Comparison of ENCODE assay signal across 1 cellular context in the genomic region with DNA sequence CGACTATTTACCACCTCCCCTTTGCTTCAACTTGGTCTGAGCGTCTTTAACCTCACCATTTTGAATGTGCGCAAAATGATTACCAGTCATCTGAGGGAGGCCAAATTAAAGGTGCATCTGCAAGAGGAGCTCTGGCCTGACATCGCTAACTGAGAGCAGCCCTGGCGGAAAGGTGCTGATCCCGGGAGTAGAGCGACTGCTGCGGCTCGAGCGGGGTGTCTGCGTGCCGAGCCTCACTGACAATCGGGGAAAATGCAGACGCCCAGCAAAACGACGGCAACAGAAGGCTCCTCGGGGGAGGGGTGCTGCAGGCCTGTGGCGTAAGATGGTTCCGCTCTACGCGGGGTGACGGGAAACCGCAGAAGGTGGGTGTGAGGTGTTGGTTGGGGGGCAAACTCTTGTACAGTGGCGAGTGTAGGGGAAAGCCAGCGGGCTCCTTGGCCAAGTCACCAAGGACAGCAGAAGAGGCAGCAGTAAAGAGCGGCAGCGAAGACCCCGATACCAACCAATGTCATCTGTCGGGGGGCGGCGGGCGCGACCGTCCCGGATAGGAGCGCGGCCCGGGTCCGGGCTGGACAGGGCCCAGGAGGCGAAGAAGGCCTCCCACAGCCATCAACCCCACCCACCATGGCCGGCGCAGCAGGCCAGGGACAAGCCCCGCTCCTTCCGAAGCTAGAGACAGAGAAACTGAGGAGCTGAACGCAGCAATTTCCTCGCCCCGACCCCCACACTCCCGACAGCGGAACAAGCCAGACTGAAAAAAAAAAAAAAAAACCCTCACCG.
TF ChIP-seq lines count a peak whose summit lies in the region.

No MANE protein-coding gene starts in this region.

TF ChIP-seq in HepG2, 621 proteins besides CTCF, POLR2A, EP300 and RAD21 (continued from another document and continues in another):
- TF ChIP-seq ARNT2 (CRISPR knock-in tag; IDR thresholded peaks at IDR 0.05; ENCODE audit: low read depth) (no peak), GATA4 (IDR thresholded peaks at IDR 0.05; ENCODE audit: borderline replicate concordance, low read depth) (no peak), GLI4 (CRISPR knock-in tag; IDR thresholded peaks at IDR 0.05; ENCODE audit: borderline replicate concordance) (no peak), TEAD3 (CRISPR knock-in tag; optimal IDR thresholded peaks at IDR 0.05; ENCODE audit: borderline replicate concordance) (peak; percentile 19), DMAP1 (CRISPR knock-in tag; IDR thresholded peaks at IDR 0.05) (peak; percentile 17; the same call in 1 of the 2 replicates), POGZ (CRISPR knock-in tag; IDR thresholded peaks at IDR 0.05) (no peak), AKAP8 (CRISPR knock-in tag; IDR thresholded peaks at IDR 0.05) (no peak), ZNF101 (CRISPR knock-in tag; IDR thresholded peaks at IDR 0.05; ENCODE audit: borderline replicate concordance, low read depth) (0 out of 2 replicates have a peak, but pooled peaks have one; percentile 39), ZNF253 (CRISPR knock-in tag; IDR thresholded peaks at IDR 0.05; ENCODE audit: borderline replicate concordance) (no peak), SP5 (CRISPR knock-in tag; IDR thresholded peaks at IDR 0.05; ENCODE audit: borderline replicate concordance, low read depth) (no peak), ZMYM2 (CRISPR knock-in tag; IDR thresholded peaks at IDR 0.05) (peak; percentile 45; the same call in 1 of the 2 replicates), RCOR2 (CRISPR knock-in tag; IDR thresholded peaks at IDR 0.05) (no peak), ZNF430 (CRISPR knock-in tag; IDR thresholded peaks at IDR 0.05) (peak; percentile 69; the same call in 1 of the 2 replicates), ONECUT2 (CRISPR knock-in tag; IDR thresholded peaks at IDR 0.05) (no peak), ZNF431 (CRISPR knock-in tag; IDR thresholded peaks at IDR 0.05; ENCODE audit: borderline replicate concordance, low read depth) (no peak), GPN1 (CRISPR knock-in tag; IDR thresholded peaks at IDR 0.05; ENCODE audit: borderline replicate concordance) (no peak), ZNF790 (CRISPR knock-in tag; IDR thresholded peaks at IDR 0.05; ENCODE audit: borderline replicate concordance) (no peak), FOSL2 (CRISPR knock-in tag; IDR thresholded peaks at IDR 0.05) (no peak)
- TF ChIP-seq, protein P1, sequence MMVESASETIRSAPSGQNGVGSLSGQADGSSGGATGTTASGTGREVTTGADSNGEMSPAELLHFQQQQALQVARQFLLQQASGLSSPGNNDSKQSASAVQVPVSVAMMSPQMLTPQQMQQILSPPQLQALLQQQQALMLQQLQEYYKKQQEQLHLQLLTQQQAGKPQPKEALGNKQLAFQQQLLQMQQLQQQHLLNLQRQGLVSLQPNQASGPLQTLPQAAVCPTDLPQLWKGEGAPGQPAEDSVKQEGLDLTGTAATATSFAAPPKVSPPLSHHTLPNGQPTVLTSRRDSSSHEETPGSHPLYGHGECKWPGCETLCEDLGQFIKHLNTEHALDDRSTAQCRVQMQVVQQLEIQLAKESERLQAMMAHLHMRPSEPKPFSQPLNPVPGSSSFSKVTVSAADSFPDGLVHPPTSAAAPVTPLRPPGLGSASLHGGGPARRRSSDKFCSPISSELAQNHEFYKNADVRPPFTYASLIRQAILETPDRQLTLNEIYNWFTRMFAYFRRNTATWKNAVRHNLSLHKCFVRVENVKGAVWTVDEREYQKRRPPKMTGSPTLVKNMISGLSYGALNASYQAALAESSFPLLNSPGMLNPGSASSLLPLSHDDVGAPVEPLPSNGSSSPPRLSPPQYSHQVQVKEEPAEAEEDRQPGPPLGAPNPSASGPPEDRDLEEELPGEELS (CRISPR knock-in tag; IDR thresholded peaks at IDR 0.05): no peak
- TF ChIP-seq, protein P2, sequence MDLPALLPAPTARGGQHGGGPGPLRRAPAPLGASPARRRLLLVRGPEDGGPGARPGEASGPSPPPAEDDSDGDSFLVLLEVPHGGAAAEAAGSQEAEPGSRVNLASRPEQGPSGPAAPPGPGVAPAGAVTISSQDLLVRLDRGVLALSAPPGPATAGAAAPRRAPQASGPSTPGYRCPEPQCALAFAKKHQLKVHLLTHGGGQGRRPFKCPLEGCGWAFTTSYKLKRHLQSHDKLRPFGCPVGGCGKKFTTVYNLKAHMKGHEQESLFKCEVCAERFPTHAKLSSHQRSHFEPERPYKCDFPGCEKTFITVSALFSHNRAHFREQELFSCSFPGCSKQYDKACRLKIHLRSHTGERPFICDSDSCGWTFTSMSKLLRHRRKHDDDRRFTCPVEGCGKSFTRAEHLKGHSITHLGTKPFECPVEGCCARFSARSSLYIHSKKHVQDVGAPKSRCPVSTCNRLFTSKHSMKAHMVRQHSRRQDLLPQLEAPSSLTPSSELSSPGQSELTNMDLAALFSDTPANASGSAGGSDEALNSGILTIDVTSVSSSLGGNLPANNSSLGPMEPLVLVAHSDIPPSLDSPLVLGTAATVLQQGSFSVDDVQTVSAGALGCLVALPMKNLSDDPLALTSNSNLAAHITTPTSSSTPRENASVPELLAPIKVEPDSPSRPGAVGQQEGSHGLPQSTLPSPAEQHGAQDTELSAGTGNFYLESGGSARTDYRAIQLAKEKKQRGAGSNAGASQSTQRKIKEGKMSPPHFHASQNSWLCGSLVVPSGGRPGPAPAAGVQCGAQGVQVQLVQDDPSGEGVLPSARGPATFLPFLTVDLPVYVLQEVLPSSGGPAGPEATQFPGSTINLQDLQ (CRISPR knock-in tag; IDR thresholded peaks at IDR 0.05): no peak
- TF ChIP-seq, protein P3, sequence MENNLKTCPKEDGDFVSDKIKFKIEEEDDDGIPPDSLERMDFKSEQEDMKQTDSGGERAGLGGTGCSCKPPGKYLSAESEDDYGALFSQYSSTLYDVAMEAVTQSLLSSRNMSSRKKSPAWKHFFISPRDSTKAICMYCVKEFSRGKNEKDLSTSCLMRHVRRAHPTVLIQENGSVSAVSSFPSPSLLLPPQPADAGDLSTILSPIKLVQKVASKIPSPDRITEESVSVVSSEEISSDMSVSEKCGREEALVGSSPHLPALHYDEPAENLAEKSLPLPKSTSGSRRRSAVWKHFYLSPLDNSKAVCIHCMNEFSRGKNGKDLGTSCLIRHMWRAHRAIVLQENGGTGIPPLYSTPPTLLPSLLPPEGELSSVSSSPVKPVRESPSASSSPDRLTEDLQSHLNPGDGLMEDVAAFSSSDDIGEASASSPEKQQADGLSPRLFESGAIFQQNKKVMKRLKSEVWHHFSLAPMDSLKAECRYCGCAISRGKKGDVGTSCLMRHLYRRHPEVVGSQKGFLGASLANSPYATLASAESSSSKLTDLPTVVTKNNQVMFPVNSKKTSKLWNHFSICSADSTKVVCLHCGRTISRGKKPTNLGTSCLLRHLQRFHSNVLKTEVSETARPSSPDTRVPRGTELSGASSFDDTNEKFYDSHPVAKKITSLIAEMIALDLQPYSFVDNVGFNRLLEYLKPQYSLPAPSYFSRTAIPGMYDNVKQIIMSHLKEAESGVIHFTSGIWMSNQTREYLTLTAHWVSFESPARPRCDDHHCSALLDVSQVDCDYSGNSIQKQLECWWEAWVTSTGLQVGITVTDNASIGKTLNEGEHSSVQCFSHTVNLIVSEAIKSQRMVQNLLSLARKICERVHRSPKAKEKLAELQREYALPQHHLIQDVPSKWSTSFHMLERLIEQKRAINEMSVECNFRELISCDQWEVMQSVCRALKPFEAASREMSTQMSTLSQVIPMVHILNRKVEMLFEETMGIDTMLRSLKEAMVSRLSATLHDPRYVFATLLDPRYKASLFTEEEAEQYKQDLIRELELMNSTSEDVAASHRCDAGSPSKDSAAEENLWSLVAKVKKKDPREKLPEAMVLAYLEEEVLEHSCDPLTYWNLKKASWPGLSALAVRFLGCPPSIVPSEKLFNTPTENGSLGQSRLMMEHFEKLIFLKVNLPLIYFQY (CRISPR knock-in tag; IDR thresholded peaks at IDR 0.05; ENCODE audit: borderline replicate concordance): no peak
- TF ChIP-seq, protein P4, sequence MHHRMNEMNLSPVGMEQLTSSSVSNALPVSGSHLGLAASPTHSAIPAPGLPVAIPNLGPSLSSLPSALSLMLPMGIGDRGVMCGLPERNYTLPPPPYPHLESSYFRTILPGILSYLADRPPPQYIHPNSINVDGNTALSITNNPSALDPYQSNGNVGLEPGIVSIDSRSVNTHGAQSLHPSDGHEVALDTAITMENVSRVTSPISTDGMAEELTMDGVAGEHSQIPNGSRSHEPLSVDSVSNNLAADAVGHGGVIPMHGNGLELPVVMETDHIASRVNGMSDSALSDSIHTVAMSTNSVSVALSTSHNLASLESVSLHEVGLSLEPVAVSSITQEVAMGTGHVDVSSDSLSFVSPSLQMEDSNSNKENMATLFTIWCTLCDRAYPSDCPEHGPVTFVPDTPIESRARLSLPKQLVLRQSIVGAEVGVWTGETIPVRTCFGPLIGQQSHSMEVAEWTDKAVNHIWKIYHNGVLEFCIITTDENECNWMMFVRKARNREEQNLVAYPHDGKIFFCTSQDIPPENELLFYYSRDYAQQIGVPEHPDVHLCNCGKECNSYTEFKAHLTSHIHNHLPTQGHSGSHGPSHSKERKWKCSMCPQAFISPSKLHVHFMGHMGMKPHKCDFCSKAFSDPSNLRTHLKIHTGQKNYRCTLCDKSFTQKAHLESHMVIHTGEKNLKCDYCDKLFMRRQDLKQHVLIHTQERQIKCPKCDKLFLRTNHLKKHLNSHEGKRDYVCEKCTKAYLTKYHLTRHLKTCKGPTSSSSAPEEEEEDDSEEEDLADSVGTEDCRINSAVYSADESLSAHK (CRISPR knock-in tag; IDR thresholded peaks at IDR 0.05; ENCODE audit: borderline replicate concordance): no peak
- TF ChIP-seq, protein P5, sequence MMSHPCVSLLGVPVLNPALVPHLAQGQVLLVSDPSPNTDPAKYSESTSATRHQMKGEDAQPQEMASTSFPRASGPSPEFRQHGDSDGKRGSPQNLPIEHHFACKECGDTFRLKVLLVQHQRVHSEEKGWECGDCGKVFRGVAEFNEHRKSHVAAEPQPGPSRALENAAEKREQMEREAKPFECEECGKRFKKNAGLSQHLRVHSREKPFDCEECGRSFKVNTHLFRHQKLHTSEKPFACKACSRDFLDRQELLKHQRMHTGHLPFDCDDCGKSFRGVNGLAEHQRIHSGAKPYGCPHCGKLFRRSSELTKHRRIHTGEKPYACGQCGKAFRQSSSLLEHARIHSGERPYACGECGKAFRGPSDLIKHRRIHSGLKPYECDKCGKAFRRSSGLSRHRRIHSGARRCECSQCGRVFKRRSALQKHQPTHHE (CRISPR knock-in tag; IDR thresholded peaks at IDR 0.05; ENCODE audit: borderline replicate concordance): peak; percentile 8; the same call in 1 of the 2 replicates
- TF ChIP-seq, protein P6, sequence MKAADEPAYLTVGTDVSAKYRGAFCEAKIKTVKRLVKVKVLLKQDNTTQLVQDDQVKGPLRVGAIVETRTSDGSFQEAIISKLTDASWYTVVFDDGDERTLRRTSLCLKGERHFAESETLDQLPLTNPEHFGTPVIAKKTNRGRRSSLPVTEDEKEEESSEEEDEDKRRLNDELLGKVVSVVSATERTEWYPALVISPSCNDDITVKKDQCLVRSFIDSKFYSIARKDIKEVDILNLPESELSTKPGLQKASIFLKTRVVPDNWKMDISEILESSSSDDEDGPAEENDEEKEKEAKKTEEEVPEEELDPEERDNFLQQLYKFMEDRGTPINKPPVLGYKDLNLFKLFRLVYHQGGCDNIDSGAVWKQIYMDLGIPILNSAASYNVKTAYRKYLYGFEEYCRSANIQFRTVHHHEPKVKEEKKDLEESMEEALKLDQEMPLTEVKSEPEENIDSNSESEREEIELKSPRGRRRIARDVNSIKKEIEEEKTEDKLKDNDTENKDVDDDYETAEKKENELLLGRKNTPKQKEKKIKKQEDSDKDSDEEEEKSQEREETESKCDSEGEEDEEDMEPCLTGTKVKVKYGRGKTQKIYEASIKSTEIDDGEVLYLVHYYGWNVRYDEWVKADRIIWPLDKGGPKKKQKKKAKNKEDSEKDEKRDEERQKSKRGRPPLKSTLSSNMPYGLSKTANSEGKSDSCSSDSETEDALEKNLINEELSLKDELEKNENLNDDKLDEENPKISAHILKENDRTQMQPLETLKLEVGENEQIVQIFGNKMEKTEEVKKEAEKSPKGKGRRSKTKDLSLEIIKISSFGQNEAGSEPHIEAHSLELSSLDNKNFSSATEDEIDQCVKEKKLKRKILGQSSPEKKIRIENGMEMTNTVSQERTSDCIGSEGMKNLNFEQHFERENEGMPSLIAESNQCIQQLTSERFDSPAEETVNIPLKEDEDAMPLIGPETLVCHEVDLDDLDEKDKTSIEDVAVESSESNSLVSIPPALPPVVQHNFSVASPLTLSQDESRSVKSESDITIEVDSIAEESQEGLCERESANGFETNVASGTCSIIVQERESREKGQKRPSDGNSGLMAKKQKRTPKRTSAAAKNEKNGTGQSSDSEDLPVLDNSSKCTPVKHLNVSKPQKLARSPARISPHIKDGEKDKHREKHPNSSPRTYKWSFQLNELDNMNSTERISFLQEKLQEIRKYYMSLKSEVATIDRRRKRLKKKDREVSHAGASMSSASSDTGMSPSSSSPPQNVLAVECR (CRISPR knock-in tag; IDR thresholded peaks at IDR 0.05; ENCODE audit: borderline replicate concordance): peak; percentile 66; the same call in 1 of the 2 replicates
